Comparison of ENCODE assay signal across 16 cellular contexts in genomic region chr16:25553711-25554436, GRCh38.
DNase-seq lines count a peak whose midpoint lies in the region; ATAC-seq lines count a peak whose summit lies in the region.
"Had no signal": no experiment of that assay in that cellular context is flagged by ENCODE, and none has a peak within 500 bp of the region (broad histone marks: within the 10 kb centered on the region; RNA-seq: fewer than 3 reads in every experiment).

No MANE protein-coding gene starts in this region.

- H3K27me3 Mint-ChIP-seq in activated CD4-positive, alpha-beta T cell treated with anti-CD3 and anti-CD28 coated beads, Interleukin-2, amount 10 ng/mL, durations not matched to agents 7 days and 5 days = no peaks in the 10 kb centered on the region
- H3K27me3 Mint-ChIP-seq in effector memory CD8-positive, alpha-beta T cell = peaks cover 35% of the 10 kb centered on the region in 2 donors

- POLR2A ChIA-PET in activated CD4-positive, alpha-beta T cell treated with anti-CD3 and anti-CD28 coated beads, Interleukin-2, amount 10 ng/mL, durations not matched to agents 7 days and 5 days (lab: Charles Lee) = no interaction called here

- no peak for DNase-seq in activated CD4-positive, alpha-beta T cell treated with anti-CD3 and anti-CD28 coated beads, Interleukin-2, amount 10 ng/mL, durations not matched to agents 7 days and 5 days
- no peak for DNase-seq in activated CD4-positive, alpha-beta T cell treated with anti-CD3 and anti-CD28 coated beads for 4 hours
- DNase-seq in OCI-M1 (lab: John Stamatoyannopoulos, UW) = peak; percentile 78
- DNase-seq in epithelial cell of prostate (ENCODE audit: low read depth, low spot score) = peak; percentile 53
- peak; percentile 8 for DNase-seq in non-pigmented ciliary epithelial cell (ENCODE audit: low read depth)
- no peak for DNase-seq in OCI-M2 (lab: John Stamatoyannopoulos, UW; ENCODE audit: unreplicated experiment)
- no peak for DNase-seq in effector memory CD8-positive, alpha-beta T cell
- DNase-seq: activated CD4-positive, alpha-beta T cell treated with anti-CD3 and anti-CD28 coated beads, Interleukin-2, amount 50 U/mL, for 1 hour; activated effector memory CD4-positive, alpha-beta T cell treated with Interleukin-2 at 50 U/mL for 16 hours; Calu3; left lung; NCI-H1092; NCI-H524; substantia nigra had no signal

- H3K4me3 Mint-ChIP-seq in activated CD4-positive, alpha-beta T cell treated with anti-CD3 and anti-CD28 coated beads, Interleukin-2, amount 10 ng/mL, durations not matched to agents 7 days and 5 days = no peak overlapping the region
- no peak overlapping the region for H3K4me3 Mint-ChIP-seq in effector memory CD8-positive, alpha-beta T cell

- H3K36me3 Mint-ChIP-seq in activated CD4-positive, alpha-beta T cell treated with anti-CD3 and anti-CD28 coated beads, Interleukin-2, amount 10 ng/mL, durations not matched to agents 7 days and 5 days (ENCODE audit: low read depth) = no peaks in the 10 kb centered on the region
- no peaks in the 10 kb centered on the region for H3K36me3 Mint-ChIP-seq in effector memory CD8-positive, alpha-beta T cell (ENCODE audit: insufficient read depth)

- ATAC-seq in HG03457 (IDR thresholded peaks at IDR 0.05; ENCODE audit: unreplicated experiment) = no peak
- no peak for ATAC-seq in effector memory CD8-positive, alpha-beta T cell (replicated peaks)
- ATAC-seq: left lung had no signal

- peak overlapping the region; percentile 48 for H3K27ac Mint-ChIP-seq in activated CD4-positive, alpha-beta T cell treated with anti-CD3 and anti-CD28 coated beads, Interleukin-2, amount 10 ng/mL, durations not matched to agents 7 days and 5 days
- H3K27ac Mint-ChIP-seq in effector memory CD8-positive, alpha-beta T cell = no peak overlapping the region

- H3K27ac ChIP-seq in epithelial cell of prostate = no peak overlapping the region
- H3K27ac ChIP-seq: left lung, skin epidermis had no signal

- H3K9me3 Mint-ChIP-seq in activated CD4-positive, alpha-beta T cell treated with anti-CD3 and anti-CD28 coated beads, Interleukin-2, amount 10 ng/mL, durations not matched to agents 7 days and 5 days = peaks cover 5% of the 10 kb centered on the region
- peaks cover 0 to 4% of the 10 kb centered on the region in 2 donors for H3K9me3 Mint-ChIP-seq in effector memory CD8-positive, alpha-beta T cell

- H3K4me1 Mint-ChIP-seq in activated CD4-positive, alpha-beta T cell treated with anti-CD3 and anti-CD28 coated beads, Interleukin-2, amount 10 ng/mL, durations not matched to agents 7 days and 5 days = peaks cover 4% of the 10 kb centered on the region
- no peaks in the 10 kb centered on the region for H3K4me1 Mint-ChIP-seq in effector memory CD8-positive, alpha-beta T cell (ENCODE audit: low read depth in 2 of 2)

- CTCF ChIA-PET in activated CD4-positive, alpha-beta T cell treated with anti-CD3 and anti-CD28 coated beads, Interleukin-2, amount 10 ng/mL, durations not matched to agents 7 days and 5 days (lab: Charles Lee) = no interaction called here

Comparison
In these comparisons a context has a peak if more than half of its experiments do, and no peak if none do; other contexts are left out.
1. DNase-seq: peak in OCI-M1 (single experiment), epithelial cell of prostate (single experiment) and non-pigmented ciliary epithelial cell (single experiment); none in activated CD4-positive, alpha-beta T cell treated with anti-CD3 and anti-CD28 coated beads, Interleukin-2, amount 10 ng/mL, durations not matched to agents 7 days and 5 days (single experiment), activated CD4-positive, alpha-beta T cell treated with anti-CD3 and anti-CD28 coated beads for 4 hours (0 of 2), OCI-M2 (single experiment) and effector memory CD8-positive, alpha-beta T cell (0 of 3).